Comparison of ENCODE assay signal across 8 cellular contexts in the genomic region with DNA sequence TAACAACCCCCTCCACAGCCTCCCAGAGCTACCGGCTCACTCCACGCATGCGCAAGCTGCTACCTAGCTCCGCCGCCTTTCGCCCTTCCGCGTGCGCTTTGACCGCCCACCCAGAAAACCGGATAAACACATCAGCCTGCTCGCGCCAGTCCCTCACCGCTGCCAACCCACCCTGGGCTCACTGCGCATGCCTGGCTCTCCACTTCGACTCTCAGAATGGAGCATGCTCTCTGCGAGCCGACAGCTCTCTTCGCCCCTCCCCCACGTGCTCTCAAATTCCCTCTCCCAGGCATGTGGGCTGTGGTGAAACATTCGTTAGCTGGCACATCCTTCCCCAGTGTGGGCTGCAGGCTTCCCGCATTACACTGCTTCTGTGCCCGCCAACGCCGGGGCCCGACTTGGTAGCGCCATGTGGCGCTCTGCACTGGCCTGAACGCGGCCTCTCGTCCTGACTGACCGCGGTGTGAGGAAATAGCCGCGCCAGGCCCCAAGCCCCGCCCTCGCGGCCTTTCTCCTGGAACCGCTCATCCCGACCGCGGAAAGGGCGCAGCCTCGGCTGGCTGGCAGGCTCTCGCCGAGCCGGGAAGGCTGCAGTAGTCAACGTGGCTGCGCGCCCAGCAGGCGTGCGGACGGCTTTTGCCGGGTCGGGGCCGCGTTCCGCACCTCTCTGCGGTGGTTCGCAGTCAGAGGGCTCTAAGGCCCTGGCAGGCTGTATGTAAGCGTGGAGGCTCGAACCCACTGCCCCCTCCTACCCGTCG. TPM values are rescaled to one million over a fixed set of nuclear protein-coding genes. Genes with fewer than 3 reads are reported as not detected.
DNase-seq lines count a peak whose midpoint lies in the region; ATAC-seq lines count a peak whose summit lies in the region.

No MANE protein-coding gene starts in this region.

- peaks cover 12% of the 10 kb centered on the region for H3K4me1 ChIP-seq in endocrine pancreas (ENCODE audit: control insufficient read depth, insufficient read depth, low read length)
- H3K4me1 ChIP-seq in mesendoderm (ENCODE audit: control insufficient read depth, low read depth, low read length): peaks cover 3% of the 10 kb centered on the region

- H3K79me2 ChIP-seq in mesendoderm (ENCODE audit: control insufficient read depth, insufficient read depth, low read length): peaks cover 37% of the 10 kb centered on the region

- DNase-seq in Caki2 (ENCODE audit: low read depth) (peak; percentile 100), HUDEP-2 (lab: John Stamatoyannopoulos, UW; ENCODE audit: unreplicated experiment in 76 of 76) (peak; percentile 95 to 99 (median 99)), NOMO-1 treated with dmso at 0.1 percent for 144 hours (lab: John Stamatoyannopoulos, UW; ENCODE audit: unreplicated experiment) (peak; percentile 100), mesendoderm (peak; percentile 100)
- DNase-seq in activated CD8-positive, alpha-beta memory T cell treated with anti-CD3 and anti-CD28 coated beads, Interleukin-2, amount 50 U/mL, for 1 hour (ENCODE audit: extremely low read depth): peak; percentile 98
- DNase-seq in stimulated activated CD8-positive, alpha-beta memory T cell treated with anti-CD3 and anti-CD28 coated beads, Interleukin-12 subunit alpha, Interleukin-12 subunit beta, amount 100 ng/mL, for 4 hours (ENCODE audit: low read depth): peak; percentile 99

- H2BK5ac ChIP-seq in mesendoderm (ENCODE audit: low read length): peak overlapping the region; percentile 95

- no peaks in the 10 kb centered on the region for H3K9me3 ChIP-seq in endocrine pancreas (ENCODE audit: control insufficient read depth, low read length)

- H3K4me2 ChIP-seq in mesendoderm (ENCODE audit: low read length): peak overlapping the region; percentile 97

- H3K27me3 ChIP-seq in endocrine pancreas (ENCODE audit: control insufficient read depth, insufficient read depth, low read length): no peaks in the 10 kb centered on the region
- no peaks in the 10 kb centered on the region for H3K27me3 ChIP-seq in mesendoderm (ENCODE audit: insufficient read depth, low read length, poor library complexity)

- H2AK5ac ChIP-seq in mesendoderm (ENCODE audit: low read length): no peak overlapping the region

- no peak overlapping the region for H3K23ac ChIP-seq in mesendoderm (ENCODE audit: low read length)

- H3K18ac ChIP-seq in mesendoderm (ENCODE audit: low read length): peak overlapping the region; percentile 42

- in situ Hi-C loops in Caki2 (cut with HindIII; ENCODE audit: low pct_unique_long_range_greater_than_20kb, low sequenced_read_pairs): no loop called here

- peaks cover 2% of the 10 kb centered on the region for H3K79me1 ChIP-seq in mesendoderm (ENCODE audit: low read length)

- no peak overlapping the region for H4K5ac ChIP-seq in mesendoderm (ENCODE audit: low read length)

- peak overlapping the region; percentile 74 for H3K4me3 ChIP-seq in endocrine pancreas (ENCODE audit: control insufficient read depth, insufficient read depth, low read length)
- peak overlapping the region; percentile 40 for H3K4me3 ChIP-seq in mesendoderm (ENCODE audit: low read length)

- H3K56ac ChIP-seq in mesendoderm (ENCODE audit: low read length): peak overlapping the region; percentile 97

- H3K36me3 ChIP-seq in endocrine pancreas (ENCODE audit: control insufficient read depth, insufficient read depth, low read length) (no peaks in the 10 kb centered on the region), mesendoderm (ENCODE audit: control insufficient read depth, insufficient read depth, low read length) (no peaks in the 10 kb centered on the region)

- H2BK15ac ChIP-seq in mesendoderm (replicated peaks; ENCODE audit: low read depth): no peak overlapping the region

- peak; percentile 70 for ATAC-seq in GM21390 (IDR thresholded peaks at IDR 0.05; ENCODE audit: unreplicated experiment)

- no peak overlapping the region for H4K8ac ChIP-seq in mesendoderm (ENCODE audit: low read depth, low read length)

- no CpG with 5 or more reads among the region's 64 CpGs for WGBS in mesendoderm (ENCODE audit: extremely low coverage, insufficient coverage, low lambda C conversion rate)

- H2BK120ac ChIP-seq in mesendoderm (ENCODE audit: low read depth, low read length): no peak overlapping the region

- H3K9ac ChIP-seq in endocrine pancreas (ENCODE audit: control insufficient read depth, insufficient read depth, low read length) (peak overlapping the region; percentile 92), mesendoderm (ENCODE audit: low read length) (peak overlapping the region; percentile 86)

- peak overlapping the region; percentile 84 for H3K4ac ChIP-seq in mesendoderm (ENCODE audit: low read depth, low read length)

- peak overlapping the region; percentile 99 for H3K27ac ChIP-seq in mesendoderm (ENCODE audit: low read depth, low read length)

RNA-seq across cellular contexts. Expression of a gene that starts 0.4 kb away (rescaled TPM):
- total RNA-seq in Caki2 (2014; rRNA removed; shearing (Covaris generic); ENCODE audit: low replicate concordance): 6.4 and 8.8 TPM in 2 replicates
- 14.5 TPM for polyA plus RNA-seq in mesendoderm (2013, experiment 1 of 2)
- polyA plus RNA-seq in mesendoderm (2013, experiment 2 of 2): 15.4 TPM

RNA-seq across cellular contexts. Expression of a gene that starts 53.6 kb away (rescaled TPM):
- total RNA-seq in Caki2 (2014; rRNA removed; shearing (Covaris generic); ENCODE audit: low replicate concordance): 64.8 and 65.5 TPM in 2 replicates
- 34.5 TPM for polyA plus RNA-seq in mesendoderm (2013, experiment 1 of 2)
- 34.2 TPM for polyA plus RNA-seq in mesendoderm (2013, experiment 2 of 2)

Comparison
In these comparisons a context has a peak if more than half of its experiments do, and no peak if none do; other contexts are left out.
1. Peak in every context shown above with its lines: DNase-seq, ATAC-seq, H3K4me3 ChIP-seq and H3K27ac ChIP-seq.